In genomic region chr10:112376578-112376855, GRCh38 we compare ENCODE assay signal across 9 cellular contexts. TPM values are rescaled to one million over a fixed set of nuclear protein-coding genes. Genes with fewer than 3 reads are reported as not detected.
DNase-seq lines count a peak whose midpoint lies in the region; ATAC-seq and TF ChIP-seq lines count a peak whose summit lies in the region.
"Had no signal": no experiment of that assay in that cellular context is flagged by ENCODE, and none has a peak within 500 bp of the region (broad histone marks: within the 10 kb centered on the region; RNA-seq: fewer than 3 reads in every experiment).

No MANE protein-coding gene starts in this region.

- TF ChIP-seq CTCF in left ventricle myocardium inferior (IDR thresholded peaks at IDR 0.05; ENCODE audit: borderline replicate concordance) = no peak
- TF ChIP-seq CTCF in thyroid gland (IDR thresholded peaks at IDR 0.05) = no peak

- TF ChIP-seq POLR2A in thyroid gland (IDR thresholded peaks at IDR 0.05) = no peak

- ATAC-seq in GM21528 (IDR thresholded peaks at IDR 0.05; ENCODE audit: low FRiP score, unreplicated experiment) = peak; percentile 32

- intact Hi-C loops in left ventricle myocardium inferior (cut with micrococcal nuclease) (no loop called here), thyroid gland (cut with DNase I) (no loop called here)

- peak overlapping the region; percentile 64 for H3K4me3 ChIP-seq in left ventricle myocardium inferior
- peak overlapping the region in 1 of 3 donors; percentile 10 for H3K4me3 ChIP-seq in thyroid gland (replicated peaks in 1 of 3)

- WGBS in thyroid gland, 2 donors = 65 to 84% methylated on average over 3 of the region's 3 CpGs

- H3K27ac ChIP-seq in left ventricle myocardium inferior (replicated peaks) (peak overlapping the region; percentile 83), thyroid gland (peak overlapping the region; percentile 41 to 87 (median 69))

- H3K27me3 ChIP-seq in left ventricle myocardium inferior (ENCODE audit: low read depth) = no peaks in the 10 kb centered on the region
- H3K27me3 ChIP-seq in thyroid gland = no peaks in the 10 kb centered on the region

- H3K4me1 ChIP-seq in left ventricle myocardium inferior = peaks cover 36% of the 10 kb centered on the region
- peaks cover 10 to 17% of the 10 kb centered on the region in 2 donors for H3K4me1 ChIP-seq in thyroid gland

- H3K36me3 ChIP-seq in left ventricle myocardium inferior (no peaks in the 10 kb centered on the region), thyroid gland (no peaks in the 10 kb centered on the region)

- H3K9me3 ChIP-seq in left ventricle myocardium inferior (replicated peaks) (no peaks in the 10 kb centered on the region), thyroid gland (no peaks in the 10 kb centered on the region)

- DNase-seq in Daoy (ENCODE audit: low read depth) = peak; percentile 33
- peak; percentile 27 for DNase-seq in NAMALWA (ENCODE audit: low spot score)
- DNase-seq in left ventricle myocardium inferior = no peak
- no peak for DNase-seq in thyroid gland
- DNase-seq in DMS79 (lab: John Stamatoyannopoulos, UW) = no peak
- no peak for DNase-seq in NCI-H526 treated with DMSO at 0.1 percent for 48 hours (lab: John Stamatoyannopoulos, UW)
- DNase-seq in mucosa of gallbladder (ENCODE audit: low spot score) = no peak

RNA-seq across cellular contexts. Expression of gene ACSL5, which starts 2.6 kb away (rescaled TPM):
- 16.1 and 18.3 TPM in 2 replicates for total RNA-seq in Daoy (2014; rRNA removed; shearing (Covaris generic))
- total RNA-seq in left ventricle myocardium inferior (5.6 TPM), thyroid gland (10 to 100 TPM in 2 of 4 donors, 1 to 10 TPM in 2; 6.8 to 17.0 (median 10.0) TPM), mucosa of gallbladder (34.1 TPM)
- total RNA-seq: H1 had no signal

Comparison
In these comparisons a context has a peak if more than half of its experiments do, and no peak if none do; other contexts are left out.
1. DNase-seq: peak in Daoy (single experiment) and NAMALWA (single experiment); none in left ventricle myocardium inferior (single experiment), thyroid gland (0 of 2), DMS79 (single experiment), NCI-H526 treated with DMSO at 0.1 percent for 48 hours (single experiment) and mucosa of gallbladder (single experiment).